1 cellular context compared by ENCODE assay signal in the genomic region with DNA sequence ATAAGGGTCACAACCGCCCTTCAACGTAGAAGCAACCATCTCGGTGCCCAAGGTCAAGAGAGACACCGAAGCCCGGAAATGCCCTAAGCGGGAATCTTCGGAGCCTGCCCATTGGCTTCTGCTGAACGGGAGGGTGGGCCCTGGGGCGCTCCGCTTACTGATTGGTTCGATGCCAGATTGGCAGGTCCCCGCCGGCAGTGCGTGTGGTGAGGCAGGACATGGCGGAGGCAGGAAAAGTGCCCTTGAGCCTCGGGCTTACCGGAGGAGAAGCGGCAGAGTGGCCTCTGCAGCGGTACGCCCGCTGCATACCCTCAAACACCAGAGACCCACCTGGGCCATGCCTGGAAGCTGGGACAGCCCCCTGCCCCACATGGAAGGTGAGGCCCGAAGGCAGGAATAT.
A peak's percentile ranks its signal among the peaks of the same experiment; 100 is the strongest.
TF ChIP-seq lines count a peak whose summit lies in the region.

A gene with protein sequence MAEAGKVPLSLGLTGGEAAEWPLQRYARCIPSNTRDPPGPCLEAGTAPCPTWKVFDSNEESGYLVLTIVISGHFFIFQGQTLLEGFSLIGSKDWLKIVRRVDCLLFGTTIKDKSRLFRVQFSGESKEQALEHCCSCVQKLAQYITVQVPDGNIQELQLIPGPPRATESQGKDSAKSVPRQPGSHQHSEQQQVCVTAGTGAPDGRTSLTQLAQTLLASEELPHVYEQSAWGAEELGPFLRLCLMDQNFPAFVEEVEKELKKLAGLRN (plus strand): TSS at position 197 of the 400 bp plus-strand sequence. CDS start 22 bp downstream, at position 219.

TF ChIP-seq in H1, 55 proteins besides CTCF, POLR2A, EP300 and RAD21:
- TF ChIP-seq, protein P1, sequence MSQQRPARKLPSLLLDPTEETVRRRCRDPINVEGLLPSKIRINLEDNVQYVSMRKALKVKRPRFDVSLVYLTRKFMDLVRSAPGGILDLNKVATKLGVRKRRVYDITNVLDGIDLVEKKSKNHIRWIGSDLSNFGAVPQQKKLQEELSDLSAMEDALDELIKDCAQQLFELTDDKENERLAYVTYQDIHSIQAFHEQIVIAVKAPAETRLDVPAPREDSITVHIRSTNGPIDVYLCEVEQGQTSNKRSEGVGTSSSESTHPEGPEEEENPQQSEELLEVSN (IDR thresholded peaks at IDR 0.05): peak; percentile 50
- TF ChIP-seq CHD1 (IDR thresholded peaks at IDR 0.05; ENCODE audit: low read depth, low read length) (no peak), BACH1 (IDR thresholded peaks at IDR 0.05; ENCODE audit: low read length) (no peak)
